In genomic region chr16:70128844-70129243, GRCh38 we compare ENCODE assay signal across 4 cellular contexts. TPM values are rescaled to one million over a fixed set of nuclear protein-coding genes. Genes with fewer than 3 reads are reported as not detected.
"Had no signal": no experiment of that assay in that cellular context is flagged by ENCODE, and none has a peak within 500 bp of the region (broad histone marks: within the 10 kb centered on the region; RNA-seq: fewer than 3 reads in every experiment).

No MANE protein-coding gene starts in this region.

RNA-seq across cellular contexts. Expression of gene CLEC18C, which starts 44.7 kb away (rescaled TPM):
- total RNA-seq: GM23338, H1, H4 had no signal
- polyA plus RNA-seq: GM23248 had no signal
